ENCODE assay signal across 8 cellular contexts in the genomic region with DNA sequence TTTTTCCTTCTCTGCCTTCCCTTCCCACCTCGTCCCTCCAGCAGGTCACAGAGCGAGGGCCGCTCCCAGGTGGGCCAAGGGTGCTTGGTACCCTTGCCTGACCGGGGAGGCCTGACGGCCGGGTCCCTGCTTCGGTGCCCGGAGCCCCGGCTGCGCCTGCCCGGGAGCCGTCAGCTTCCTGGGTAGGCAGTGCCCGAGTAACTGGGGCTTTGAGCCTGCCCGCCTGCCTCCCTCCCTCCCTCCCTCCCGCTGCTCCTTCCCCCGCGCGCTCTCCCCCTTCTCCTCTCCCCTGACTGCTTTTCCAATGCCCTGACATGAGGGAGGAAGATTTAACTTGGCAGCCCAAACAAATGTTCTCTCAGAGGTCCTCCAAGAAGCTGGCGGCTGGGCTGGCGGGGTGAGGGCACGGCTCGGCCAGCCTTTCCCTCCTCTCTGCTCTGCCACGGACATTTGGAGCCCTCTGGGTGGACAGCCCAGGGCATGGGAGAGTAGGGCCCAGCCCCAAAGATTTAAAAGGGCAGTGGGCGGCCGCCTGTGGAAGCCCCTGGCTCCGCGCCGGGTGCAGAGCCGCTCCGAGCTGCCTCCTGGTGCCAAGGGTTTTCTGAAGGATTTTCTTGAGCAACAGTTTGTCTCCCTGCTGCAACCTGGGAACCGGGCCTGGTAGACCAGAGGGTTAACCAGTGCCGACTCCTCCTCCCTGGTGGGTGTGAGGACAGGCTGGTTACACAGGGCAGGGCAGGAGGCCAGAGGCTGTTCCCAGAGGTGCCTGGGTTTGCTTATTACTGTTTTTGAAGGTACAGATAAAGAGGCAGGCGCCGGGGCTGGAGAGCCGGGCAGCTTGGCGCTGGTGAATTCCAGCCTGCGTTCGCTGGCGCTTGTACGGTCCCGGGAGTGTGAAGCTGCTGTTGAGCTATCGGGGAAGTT. TPM values are rescaled to one million over a fixed set of nuclear protein-coding genes. Genes with fewer than 3 reads are reported as not detected.
DNase-seq lines count a peak whose midpoint lies in the region; ATAC-seq, FAIRE-seq and TF ChIP-seq lines count a peak whose summit lies in the region.

No MANE protein-coding gene starts in this region.

- DNase-seq in AG08395 (ENCODE audit: low spot score) (peak; percentile 82), GM23338 (ENCODE audit: low spot score) (peak; percentile 68), NCI-H69 (lab: John Stamatoyannopoulos, UW) (peak; percentile 76), astrocyte (ENCODE audit: low read depth) (peak; percentile 64), left ventricle myocardium superior (peak; percentile 95), pancreas (peak; percentile 85 to 97 (median 96))

- H3K79me2 ChIP-seq in GM23338 (replicated peaks; ENCODE audit: insufficient read depth), result peaks cover 61% of the 10 kb centered on the region
- peaks cover 68% of the 10 kb centered on the region for H3K79me2 ChIP-seq in astrocyte (ENCODE audit: insufficient read depth, low read length)

- H3K4me1 Mint-ChIP-seq in GM23338 (peaks cover 56% of the 10 kb centered on the region), astrocyte (ENCODE audit: low read depth, unreplicated experiment) (peaks cover 34% of the 10 kb centered on the region)

- H3K27ac ChIP-seq in GM23338 (ENCODE audit: low read depth), result no peak overlapping the region
- peak overlapping the region; percentile 71 for H3K27ac ChIP-seq in astrocyte (ENCODE audit: low read depth, low read length)
- H3K27ac ChIP-seq in pancreas, result peak overlapping the region; percentile 93 to 96 (median 94)

- H2AFZ ChIP-seq in GM23338, result no peak overlapping the region
- H2AFZ ChIP-seq in astrocyte (ENCODE audit: low read depth, low read length), result no peak overlapping the region

- intact Hi-C loops in left ventricle myocardium superior (cut with micrococcal nuclease) (loop anchor here (10.0 kb wide), 2 partner anchors 74 to 114 kb away; no protein-coding TSS in a partner anchor), pancreas (cut with DNase I) (loop anchor here in 2 of 3 donors (5.0 to 10.0 kb wide), 3 partner anchors 41 to 124 kb away; no protein-coding TSS in a partner anchor)

- H3K36me3 ChIP-seq in GM23338 (ENCODE audit: insufficient read depth), result no peaks in the 10 kb centered on the region
- no peaks in the 10 kb centered on the region for H3K36me3 ChIP-seq in astrocyte (ENCODE audit: insufficient read depth, low read length)
- no peaks in the 10 kb centered on the region for H3K36me3 ChIP-seq in pancreas

- WGBS in pancreas, 2 donors, result 1% methylated on average over 36 to 42 of the region's 42 CpGs

- FAIRE-seq in astrocyte (lab: Jason Lieb, UNC) (no peak), pancreas (lab: Jason Lieb, UNC) (no peak)

- H3K4me3 ChIP-seq in GM23338 (peak overlapping the region; percentile 90), astrocyte (ENCODE audit: insufficient read depth, low read depth, low read length) (peak overlapping the region; percentile 99), pancreas (peak overlapping the region; percentile 62 to 87 (median 72))

- H3K27me3 Mint-ChIP-seq in GM23338 (ENCODE audit: insufficient read depth, low read depth, poor library complexity) (peaks cover 28% of the 10 kb centered on the region), astrocyte (ENCODE audit: low read depth, unreplicated experiment) (peaks cover 1% of the 10 kb centered on the region)

- TF ChIP-seq CTCF in GM23338 (conservative IDR thresholded peaks at IDR 0.05; ENCODE audit: low read depth in 2 of 2) (no peak), astrocyte (IDR thresholded peaks at IDR 0.05; ENCODE audit: insufficient read depth, low read depth, low read length) (no peak), pancreas (IDR thresholded peaks at IDR 0.05) (no peak)

- H3K9me2 ChIP-seq in GM23338 (ENCODE audit: insufficient read depth), result no peaks in the 10 kb centered on the region

- H3K36me3 Mint-ChIP-seq in GM23338 (ENCODE audit: low read depth), result no peaks in the 10 kb centered on the region
- no peaks in the 10 kb centered on the region for H3K36me3 Mint-ChIP-seq in astrocyte (ENCODE audit: low read depth, unreplicated experiment)

- H3K4me1 ChIP-seq in GM23338 (ENCODE audit: insufficient read depth), result peaks cover 35% of the 10 kb centered on the region
- peaks cover 58% of the 10 kb centered on the region for H3K4me1 ChIP-seq in astrocyte (ENCODE audit: insufficient read depth, low read length)
- H3K4me1 ChIP-seq in pancreas, result peaks cover 41 to 52% (median 48%) of the 10 kb centered on the region in 3 donors

- H3K27ac Mint-ChIP-seq in GM23338 (peak overlapping the region; percentile 43), astrocyte (ENCODE audit: unreplicated experiment) (peak overlapping the region; percentile 77)

- H3K27me3 ChIP-seq in GM23338 (ENCODE audit: insufficient read depth), result peaks cover 20% of the 10 kb centered on the region
- H3K27me3 ChIP-seq in astrocyte (ENCODE audit: insufficient read depth, low read length), result no peaks in the 10 kb centered on the region
- no peaks in the 10 kb centered on the region for H3K27me3 ChIP-seq in pancreas

- H3K9ac ChIP-seq in astrocyte (ENCODE audit: low read length), result peak overlapping the region; percentile 98

- peak overlapping the region; percentile 92 for H3K4me3 Mint-ChIP-seq in GM23338
- H3K4me3 Mint-ChIP-seq in astrocyte (ENCODE audit: unreplicated experiment), result peak overlapping the region; percentile 90

- H3K4me2 ChIP-seq in GM23338 (peak overlapping the region; percentile 99), astrocyte (ENCODE audit: low read length) (peak overlapping the region; percentile 100)

- peaks cover 8% of the 10 kb centered on the region; the same call in 1 of the 2 replicates for H3F3A ChIP-seq in GM23338 (replicated peaks; ENCODE audit: low read depth)

- H3K9me3 Mint-ChIP-seq in GM23338 (no peaks in the 10 kb centered on the region), astrocyte (ENCODE audit: unreplicated experiment) (no peaks in the 10 kb centered on the region)

- peak; percentile 9 for ATAC-seq in GM23338
- peak; percentile 70 for ATAC-seq in left ventricle myocardium superior
- ATAC-seq in pancreas, result peak; percentile 61 to 71 (median 67)
- ATAC-seq in GM21423 (IDR thresholded peaks at IDR 0.05; ENCODE audit: unreplicated experiment), result no peak
- ATAC-seq in GM19455 (IDR thresholded peaks at IDR 0.05; ENCODE audit: unreplicated experiment), result no peak

- H3K9me3 ChIP-seq in astrocyte (ENCODE audit: insufficient read depth, low read depth, low read length), result no peaks in the 10 kb centered on the region
- no peaks in the 10 kb centered on the region for H3K9me3 ChIP-seq in pancreas

- H4K20me1 ChIP-seq in GM23338 (replicated peaks; ENCODE audit: insufficient read depth) (peaks cover 13% of the 10 kb centered on the region), astrocyte (ENCODE audit: insufficient read depth, low read length) (peaks cover 60% of the 10 kb centered on the region)

TF ChIP-seq in GM23338, 12 proteins besides CTCF, POLR2A, EP300 and RAD21:
- no peak for TF ChIP-seq EZH2 (IDR thresholded peaks at IDR 0.05; ENCODE audit: low read depth, unreplicated experiment)
- TF ChIP-seq ZNF331 (CRISPR knock-in tag; IDR thresholded peaks at IDR 0.05; ENCODE audit: low read depth), result no peak
- TF ChIP-seq CREB1 (CRISPR knock-in tag; IDR thresholded peaks at IDR 0.05; ENCODE audit: low read depth), result no peak
- TF ChIP-seq, protein P1, sequence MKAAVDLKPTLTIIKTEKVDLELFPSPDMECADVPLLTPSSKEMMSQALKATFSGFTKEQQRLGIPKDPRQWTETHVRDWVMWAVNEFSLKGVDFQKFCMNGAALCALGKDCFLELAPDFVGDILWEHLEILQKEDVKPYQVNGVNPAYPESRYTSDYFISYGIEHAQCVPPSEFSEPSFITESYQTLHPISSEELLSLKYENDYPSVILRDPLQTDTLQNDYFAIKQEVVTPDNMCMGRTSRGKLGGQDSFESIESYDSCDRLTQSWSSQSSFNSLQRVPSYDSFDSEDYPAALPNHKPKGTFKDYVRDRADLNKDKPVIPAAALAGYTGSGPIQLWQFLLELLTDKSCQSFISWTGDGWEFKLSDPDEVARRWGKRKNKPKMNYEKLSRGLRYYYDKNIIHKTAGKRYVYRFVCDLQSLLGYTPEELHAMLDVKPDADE (IDR thresholded peaks at IDR 0.05), result no peak
- no peak for TF ChIP-seq NANOG (IDR thresholded peaks at IDR 0.05; ENCODE audit: borderline replicate concordance)
- TF ChIP-seq STAT1 (IDR thresholded peaks at IDR 0.05; ENCODE audit: unreplicated experiment), result no peak
- no peak for TF ChIP-seq EZH2phosphoT487 (IDR thresholded peaks at IDR 0.05; ENCODE audit: unreplicated experiment)
- TF ChIP-seq JUNB (IDR thresholded peaks at IDR 0.05; ENCODE audit: unreplicated experiment), result no peak
- TF ChIP-seq, protein P2, sequence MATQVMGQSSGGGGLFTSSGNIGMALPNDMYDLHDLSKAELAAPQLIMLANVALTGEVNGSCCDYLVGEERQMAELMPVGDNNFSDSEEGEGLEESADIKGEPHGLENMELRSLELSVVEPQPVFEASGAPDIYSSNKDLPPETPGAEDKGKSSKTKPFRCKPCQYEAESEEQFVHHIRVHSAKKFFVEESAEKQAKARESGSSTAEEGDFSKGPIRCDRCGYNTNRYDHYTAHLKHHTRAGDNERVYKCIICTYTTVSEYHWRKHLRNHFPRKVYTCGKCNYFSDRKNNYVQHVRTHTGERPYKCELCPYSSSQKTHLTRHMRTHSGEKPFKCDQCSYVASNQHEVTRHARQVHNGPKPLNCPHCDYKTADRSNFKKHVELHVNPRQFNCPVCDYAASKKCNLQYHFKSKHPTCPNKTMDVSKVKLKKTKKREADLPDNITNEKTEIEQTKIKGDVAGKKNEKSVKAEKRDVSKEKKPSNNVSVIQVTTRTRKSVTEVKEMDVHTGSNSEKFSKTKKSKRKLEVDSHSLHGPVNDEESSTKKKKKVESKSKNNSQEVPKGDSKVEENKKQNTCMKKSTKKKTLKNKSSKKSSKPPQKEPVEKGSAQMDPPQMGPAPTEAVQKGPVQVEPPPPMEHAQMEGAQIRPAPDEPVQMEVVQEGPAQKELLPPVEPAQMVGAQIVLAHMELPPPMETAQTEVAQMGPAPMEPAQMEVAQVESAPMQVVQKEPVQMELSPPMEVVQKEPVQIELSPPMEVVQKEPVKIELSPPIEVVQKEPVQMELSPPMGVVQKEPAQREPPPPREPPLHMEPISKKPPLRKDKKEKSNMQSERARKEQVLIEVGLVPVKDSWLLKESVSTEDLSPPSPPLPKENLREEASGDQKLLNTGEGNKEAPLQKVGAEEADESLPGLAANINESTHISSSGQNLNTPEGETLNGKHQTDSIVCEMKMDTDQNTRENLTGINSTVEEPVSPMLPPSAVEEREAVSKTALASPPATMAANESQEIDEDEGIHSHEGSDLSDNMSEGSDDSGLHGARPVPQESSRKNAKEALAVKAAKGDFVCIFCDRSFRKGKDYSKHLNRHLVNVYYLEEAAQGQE (IDR thresholded peaks at IDR 0.05; ENCODE audit: unreplicated experiment), result no peak
TF ChIP-seq in GM23338: peak in this region for 0.

RNA-seq across cellular contexts. Expression of a gene that starts 2.1 kb away (rescaled TPM):
- 25.9 and 30.9 TPM in 2 replicates for total RNA-seq in GM23338 (2014; rRNA removed; shearing (Covaris generic))
- polyA plus RNA-seq in GM23338 (2016; fragmentation: Nextera tagmentation; extraction: Ambion mirVana), result 9.2 and 9.4 TPM in 2 replicates
- 45.5 and 49.7 TPM in 2 replicates for total RNA-seq in astrocyte
- 49.5 TPM for total RNA-seq in left ventricle myocardium superior
- total RNA-seq in pancreas, result 10 to 100 TPM; 21.3 to 45.0 (median 23.5) TPM
- 10 to 100 TPM; 14.5 to 20.8 TPM for polyA plus RNA-seq in pancreas

Comparison
In these comparisons a context has a peak if more than half of its experiments do, and no peak if none do; other contexts are left out.
1. ATAC-seq: peak in GM23338 (single experiment), left ventricle myocardium superior (single experiment) and pancreas (4 of 4); none in GM21423 (single experiment) and GM19455 (single experiment).
2. Peak in every context shown above with its lines, with median percentiles within 50 percentile points of each other: DNase-seq and H3K4me3 ChIP-seq.